In the genomic region with DNA sequence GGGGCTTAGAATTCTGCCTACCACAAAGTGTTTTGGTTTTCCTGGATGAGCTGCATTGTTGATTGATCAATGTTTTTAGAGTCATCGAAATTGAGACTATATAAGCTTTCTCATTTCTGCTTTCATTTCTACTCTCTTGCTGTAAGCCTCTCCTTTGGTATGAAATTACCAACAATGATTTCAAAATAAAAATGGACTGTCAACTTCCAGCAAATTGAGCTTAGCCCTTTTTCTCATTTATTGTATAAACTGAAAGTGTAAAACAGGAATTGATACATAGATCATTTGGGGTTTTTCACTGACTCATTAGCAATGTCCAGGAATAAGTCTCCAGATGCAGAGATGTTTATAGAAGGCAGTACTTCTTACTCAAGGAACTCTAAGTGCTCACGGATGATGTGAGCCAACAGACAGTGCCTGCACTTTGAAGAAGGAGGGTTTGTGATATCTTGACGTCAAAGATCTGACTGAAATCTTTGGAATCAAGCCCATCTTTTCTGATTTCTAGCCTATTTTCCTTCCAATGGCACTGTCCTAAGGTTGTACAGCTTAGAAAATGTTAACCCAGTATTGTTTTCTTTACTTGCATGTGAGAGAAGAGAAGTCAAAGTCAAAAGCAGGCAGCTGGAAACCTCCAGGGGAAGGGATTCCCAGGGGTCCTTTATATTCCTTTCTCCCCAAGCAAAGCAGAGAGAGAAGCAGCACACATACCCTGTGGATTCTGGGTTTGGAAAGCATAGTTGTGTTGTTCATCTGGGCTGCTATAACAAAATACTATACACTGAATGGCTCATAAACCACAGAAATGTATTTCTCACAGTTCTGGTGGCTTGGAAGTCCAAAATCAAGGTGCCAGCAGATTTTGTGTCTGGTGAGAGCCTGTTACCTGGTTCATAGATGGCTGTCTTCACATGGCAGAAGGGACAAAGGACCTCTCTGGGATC, we compare ENCODE assay signal across 8 cellular contexts. TPM values are rescaled to one million over a fixed set of nuclear protein-coding genes. Genes with fewer than 3 reads are reported as not detected.
DNase-seq lines count a peak whose midpoint lies in the region; ATAC-seq and TF ChIP-seq lines count a peak whose summit lies in the region.

No MANE protein-coding gene starts in this region.

- H3K27ac Mint-ChIP-seq in CD8-positive, alpha-beta memory T cell: peak overlapping the region; percentile 70 to 95 (median 88)

- H3K4me3 ChIP-seq in CD8-positive, alpha-beta memory T cell (ENCODE audit: low read length): peak overlapping the region; percentile 40
- H3K4me3 ChIP-seq in Peyer's patch (peak overlapping the region in 1 of 4 donors; percentile 1), gastroesophageal sphincter (no peak overlapping the region), H7 (ENCODE audit: insufficient read depth, low read depth, low read length) (no peak overlapping the region)

- no peaks in the 10 kb centered on the region for H3K36me3 ChIP-seq in CD8-positive, alpha-beta memory T cell (ENCODE audit: insufficient read depth, low read length)
- H3K36me3 ChIP-seq in Peyer's patch: no peaks in the 10 kb centered on the region
- no peaks in the 10 kb centered on the region for H3K36me3 ChIP-seq in gastroesophageal sphincter
- H3K36me3 ChIP-seq in H7 (replicated peaks; ENCODE audit: control insufficient read depth, insufficient read depth, low read length): no peaks in the 10 kb centered on the region

- no peak for TF ChIP-seq CTCF in Peyer's patch (IDR thresholded peaks at IDR 0.05)
- TF ChIP-seq CTCF in gastroesophageal sphincter (IDR thresholded peaks at IDR 0.05): no peak

- 10 to 33% methylated on average over 2 to 3 of the region's 3 CpGs for WGBS in gastroesophageal sphincter (ENCODE audit: low coverage in 1 of 2), 2 donors

- no peak for DNase-seq in CD8-positive, alpha-beta memory T cell
- DNase-seq in Peyer's patch (no peak), H7 (no peak), hepatic stellate cell (ENCODE audit: low spot score) (no peak), DMS53 (lab: John Stamatoyannopoulos, UW) (no peak), germinal center (ENCODE audit: low spot score) (no peak)

- POLR2A ChIA-PET in CD8-positive, alpha-beta memory T cell (lab: Charles Lee): interaction anchor here (1.0 to 3.1 kb wide), 3 partner anchors 17 to 70 kb away, joined by 3 to 17 read pairs (median 6); partner anchors contain the start of gene PCNX1

- no peaks in the 10 kb centered on the region for H3K36me3 Mint-ChIP-seq in CD8-positive, alpha-beta memory T cell

- TF ChIP-seq EP300 in gastroesophageal sphincter (IDR thresholded peaks at IDR 0.05): no peak

- ATAC-seq in GM21529 (IDR thresholded peaks at IDR 0.05; ENCODE audit: unreplicated experiment): peak; percentile 50
- peak; percentile 70 for ATAC-seq in gastroesophageal sphincter

- H3K27ac ChIP-seq in CD8-positive, alpha-beta memory T cell (ENCODE audit: low read depth, low read length): no peak overlapping the region
- H3K27ac ChIP-seq in Peyer's patch (peak overlapping the region; percentile 60 to 85 (median 68)), gastroesophageal sphincter (peak overlapping the region; percentile 26 to 53 (median 40))

- peaks cover 68 to 93% (median 87%) of the 10 kb centered on the region in 3 donors for H3K4me1 Mint-ChIP-seq in CD8-positive, alpha-beta memory T cell

- TF ChIP-seq POLR2A in Peyer's patch (IDR thresholded peaks at IDR 0.05): no peak
- TF ChIP-seq POLR2A in gastroesophageal sphincter (IDR thresholded peaks at IDR 0.05): no peak

- no peaks in the 10 kb centered on the region for H3K9me3 Mint-ChIP-seq in CD8-positive, alpha-beta memory T cell

- peaks cover 68% of the 10 kb centered on the region for H3K4me1 ChIP-seq in CD8-positive, alpha-beta memory T cell (ENCODE audit: insufficient read depth, low read length)
- H3K4me1 ChIP-seq in Peyer's patch: peaks cover 0 to 27% (median 3%) of the 10 kb centered on the region in 4 donors
- peaks cover 3 to 17% (median 7%) of the 10 kb centered on the region in 3 donors for H3K4me1 ChIP-seq in gastroesophageal sphincter

- peaks cover 0 to 1% of the 10 kb centered on the region in 2 donors for H3K27me3 Mint-ChIP-seq in CD8-positive, alpha-beta memory T cell

- H3K9me3 ChIP-seq in CD8-positive, alpha-beta memory T cell (ENCODE audit: low read length): no peaks in the 10 kb centered on the region
- H3K9me3 ChIP-seq in Peyer's patch: no peaks in the 10 kb centered on the region
- no peaks in the 10 kb centered on the region for H3K9me3 ChIP-seq in gastroesophageal sphincter

- H3K4me3 Mint-ChIP-seq in CD8-positive, alpha-beta memory T cell: peak overlapping the region; percentile 19 to 84 (median 71)

- no peaks in the 10 kb centered on the region for H3K27me3 ChIP-seq in CD8-positive, alpha-beta memory T cell (ENCODE audit: insufficient read depth, low read length, poor library complexity, severe bottlenecking)
- H3K27me3 ChIP-seq in Peyer's patch: no peaks in the 10 kb centered on the region
- H3K27me3 ChIP-seq in gastroesophageal sphincter: no peaks in the 10 kb centered on the region
- H3K27me3 ChIP-seq in H7 (ENCODE audit: control insufficient read depth, insufficient read depth, low read length): no peaks in the 10 kb centered on the region

- CTCF ChIA-PET in CD8-positive, alpha-beta memory T cell (lab: Charles Lee): interaction anchor here (0.9 to 6.4 kb wide), 7 partner anchors 11 to 69 kb away, joined by 3 to 53 read pairs (median 9); partner anchors contain the start of gene PCNX1

RNA-seq across cellular contexts. Expression of gene PCNX1, which starts 19.8 kb away (rescaled TPM):
- total RNA-seq in CD8-positive, alpha-beta memory T cell: 10 to 100 TPM; 37.4 to 46.2 TPM
- polyA plus RNA-seq in CD8-positive, alpha-beta memory T cell: 13.4 TPM
- total RNA-seq in Peyer's patch (100 to 1,000 TPM in 1 of 4 donors, 10 to 100 TPM in 3; 62.7 to 136 (median 90.5) TPM), gastroesophageal sphincter (10 to 100 TPM; 47.1 to 73.6 (median 66.2) TPM)
- total RNA-seq in H7 (2014; rRNA removed; shearing (Covaris generic)): 29.1 and 39.6 TPM in 2 replicates
